Comparison of ENCODE assay signal across 1 cellular context in genomic region chr17:45135192-45135977, GRCh38.
TF ChIP-seq lines count a peak whose summit lies in the region.

Gene ACBD4 (plus strand): TSS chr17:45135687. CDS start chr17:45136145, 458 bp downstream.

TF ChIP-seq in K562, 482 proteins besides CTCF, POLR2A, EP300 and RAD21 (continued from another document and continues in another):
- TF ChIP-seq SMAD1 (IDR thresholded peaks at IDR 0.05; ENCODE audit: low read depth, low read length, partially characterized antibody): no peak
- peak; percentile 100 for TF ChIP-seq DEAF1 (CRISPR knock-in tag; IDR thresholded peaks at IDR 0.05)
- TF ChIP-seq SMARCA4 (IDR thresholded peaks at IDR 0.05): peak; percentile 74; the same call in 1 of the 2 replicates
- TF ChIP-seq MEF2A (IDR thresholded peaks at IDR 0.05; ENCODE audit: control insufficient read depth, low read depth, low read length): no peak
- TF ChIP-seq SP1 (CRISPR knock-in tag; IDR thresholded peaks at IDR 0.05): peak; percentile 97
- no peak for TF ChIP-seq ATF1 (CRISPR knock-in tag; IDR thresholded peaks at IDR 0.05)
- peak; percentile 92 for TF ChIP-seq ATF1 (tag; IDR thresholded peaks at IDR 0.05)
- TF ChIP-seq CREM (IDR thresholded peaks at IDR 0.05; ENCODE audit: low read depth): peak; percentile 67
- peak; percentile 86 for TF ChIP-seq CTCFL (IDR thresholded peaks at IDR 0.05; ENCODE audit: borderline replicate concordance, insufficient read depth, low read depth, low read length, poor library complexity, severe bottlenecking)
- peak; percentile 91 for TF ChIP-seq ASH1L (IDR thresholded peaks at IDR 0.05; ENCODE audit: borderline replicate concordance, low read depth, partially characterized antibody)
- TF ChIP-seq CXXC5 (CRISPR knock-in tag; IDR thresholded peaks at IDR 0.05): peak; percentile 82
- TF ChIP-seq HDAC2 (IDR thresholded peaks at IDR 0.05): peak; percentile 74
- peak; percentile 75 to 78 for TF ChIP-seq E2F6 (IDR thresholded peaks at IDR 0.05; ENCODE audit: borderline replicate concordance in 1 of 2, extremely low read depth in 1 of 2, insufficient read depth in 1 of 2, insufficient read length in 1 of 2, low read depth in 1 of 2, low read length in 1 of 2, poor library complexity in 1 of 2, severe bottlenecking in 1 of 2)
- no peak for TF ChIP-seq TRIM25 (IDR thresholded peaks at IDR 0.05; ENCODE audit: borderline replicate concordance)
- no peak for TF ChIP-seq BRD9 (IDR thresholded peaks at IDR 0.05; ENCODE audit: low read depth, partially characterized antibody)
- peak; percentile 81 for TF ChIP-seq TFAP4 (CRISPR knock-in tag; IDR thresholded peaks at IDR 0.05; ENCODE audit: borderline replicate concordance)
- peak; percentile 92 for TF ChIP-seq CTBP1 (IDR thresholded peaks at IDR 0.05; ENCODE audit: borderline replicate concordance)
- no peak for TF ChIP-seq SREBF2 (CRISPR knock-in tag; IDR thresholded peaks at IDR 0.05)
- TF ChIP-seq CC2D1A (IDR thresholded peaks at IDR 0.05): peak; percentile 96
- TF ChIP-seq ZNF143 (CRISPR knock-in tag; IDR thresholded peaks at IDR 0.05): peak; percentile 58; the same call in 1 of the 2 replicates
- peak; percentile 84 for TF ChIP-seq ATF7 (IDR thresholded peaks at IDR 0.05)
- peak; percentile 58 for TF ChIP-seq ZNF384 (IDR thresholded peaks at IDR 0.05; ENCODE audit: low read depth, low read length)
- TF ChIP-seq CUX1 (CRISPR knock-in tag; IDR thresholded peaks at IDR 0.05): peak; percentile 94; the same call in 1 of the 2 replicates
- TF ChIP-seq RBM39 (optimal IDR thresholded peaks at IDR 0.05; ENCODE audit: low read depth, low read length): peak; percentile 59
- peak; percentile 14; the same call in 1 of the 2 replicates for TF ChIP-seq TRIM28 (IDR thresholded peaks at IDR 0.05)
- peak; percentile 99 for TF ChIP-seq SMC3 (conservative IDR thresholded peaks at IDR 0.05; ENCODE audit: insufficient read depth, low read depth, low read length)
- TF ChIP-seq ZNF12 (CRISPR knock-in tag; IDR thresholded peaks at IDR 0.05): peak; percentile 64; the same call in 1 of the 2 replicates
- peak; percentile 92 for TF ChIP-seq ARID3A (IDR thresholded peaks at IDR 0.05; ENCODE audit: borderline replicate concordance, low read depth, low read length)
- TF ChIP-seq NONO (IDR thresholded peaks at IDR 0.05; ENCODE audit: low read depth in 2 of 2, low read length in 1 of 2): 0 out of 4 replicates have a peak, but pooled peaks of 1 of the 2 experiments have one; percentile 13
- no peak for TF ChIP-seq ZNF695 (CRISPR knock-in tag; IDR thresholded peaks at IDR 0.05)
- TF ChIP-seq SP2 (IDR thresholded peaks at IDR 0.05; ENCODE audit: extremely low read depth, low read depth, low read length, poor library complexity, severe bottlenecking): no peak
- TF ChIP-seq ESRRA (IDR thresholded peaks at IDR 0.05; ENCODE audit: borderline replicate concordance, low read depth): peak; percentile 38; the same call in 1 of the 2 replicates
- peak; percentile 76 to 87 for TF ChIP-seq TRIM24 (IDR thresholded peaks at IDR 0.05)
- TF ChIP-seq PTBP1 (IDR thresholded peaks at IDR 0.05; ENCODE audit: low read depth, low read length): no peak
- 0 out of 2 replicates have a peak, but pooled peaks have one; percentile 30 for TF ChIP-seq ZNF644 (tag; IDR thresholded peaks at IDR 0.05; ENCODE audit: low read depth)
- TF ChIP-seq ZNF75A (CRISPR knock-in tag; IDR thresholded peaks at IDR 0.05): no peak
- TF ChIP-seq TAL1 (IDR thresholded peaks at IDR 0.05): peak; percentile 82
- peak; percentile 92 for TF ChIP-seq LCOR (CRISPR knock-in tag; IDR thresholded peaks at IDR 0.05)
- TF ChIP-seq ZBTB7A (IDR thresholded peaks at IDR 0.05; ENCODE audit: borderline replicate concordance, control insufficient read depth, low read depth, low read length): peak; percentile 56
- peak; percentile 30; the same call in 1 of the 2 replicates for TF ChIP-seq CHD2 (IDR thresholded peaks at IDR 0.05; ENCODE audit: low read depth, low read length)
